In genomic region chr17:80479246-80479566, GRCh38 we compare ENCODE assay signal across 1 cellular context.
TF ChIP-seq lines count a peak whose summit lies in the region.

No MANE protein-coding gene starts in this region.

TF ChIP-seq in HepG2, 621 proteins besides CTCF, POLR2A, EP300 and RAD21 (continued from another document):
- no peak for TF ChIP-seq ZNF503 (CRISPR knock-in tag; IDR thresholded peaks at IDR 0.05)
- no peak for TF ChIP-seq ZNF451 (CRISPR knock-in tag; IDR thresholded peaks at IDR 0.05)
- TF ChIP-seq ZNF33A (CRISPR knock-in tag; IDR thresholded peaks at IDR 0.05; ENCODE audit: borderline replicate concordance) = no peak
- no peak for TF ChIP-seq FOXP1 (IDR thresholded peaks at IDR 0.05)
- no peak for TF ChIP-seq FOXP1 (CRISPR knock-in tag; IDR thresholded peaks at IDR 0.05)
- TF ChIP-seq CEBPB (IDR thresholded peaks at IDR 0.05; ENCODE audit: borderline replicate concordance, low read depth, low read length) = peak; percentile 70; the same call in 1 of the 2 replicates
- TF ChIP-seq DNMT1 (CRISPR knock-in tag; IDR thresholded peaks at IDR 0.05) = no peak
- TF ChIP-seq CEBPG (CRISPR knock-in tag; IDR thresholded peaks at IDR 0.05) = 0 out of 2 replicates have a peak, but pooled peaks have one; percentile 14
- no peak for TF ChIP-seq SKIL (CRISPR knock-in tag; IDR thresholded peaks at IDR 0.05; ENCODE audit: borderline replicate concordance)
